Comparison of ENCODE assay signal across 22 cellular contexts in the genomic region with DNA sequence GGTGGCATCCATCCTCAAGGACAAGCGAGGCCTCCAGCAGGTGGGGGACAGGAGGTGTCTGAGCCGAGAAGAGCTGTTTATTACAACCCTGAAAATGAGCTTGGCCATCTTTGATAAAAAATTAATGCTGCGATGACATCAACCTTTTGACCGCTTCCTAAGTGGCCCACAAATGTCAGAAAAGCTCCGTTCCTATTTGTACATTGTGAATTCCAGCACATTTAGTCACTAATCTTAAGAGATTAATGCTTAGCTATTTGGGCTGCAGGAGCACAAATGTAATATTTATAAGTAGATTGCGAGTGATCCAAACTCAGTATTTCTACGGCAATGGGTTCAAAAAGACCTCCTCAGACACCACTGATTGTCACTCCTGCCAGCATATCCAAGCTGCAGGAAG.
DNase-seq lines count a peak whose midpoint lies in the region; ATAC-seq, FAIRE-seq and TF ChIP-seq lines count a peak whose summit lies in the region.
"Had no signal": no experiment of that assay in that cellular context is flagged by ENCODE, and none has a peak within 500 bp of the region (broad histone marks: within the 10 kb centered on the region; RNA-seq: fewer than 3 reads in every experiment).

No MANE protein-coding gene starts in this region.

- intact Hi-C loops in lower leg skin (cut with DNase I; ENCODE audit: low total_unique reads), result no loop called here

- H4K20me1 ChIP-seq in GM23248 (ENCODE audit: insufficient read depth), result no peaks in the 10 kb centered on the region

- ATAC-seq in activated naive CD8-positive, alpha-beta T cell treated with anti-CD3 and anti-CD28 coated beads, Interleukin-2, amount 50 U/mL, for 24 hours, result no peak
- ATAC-seq: CD8-positive, alpha-beta T cell had no signal

- no peak overlapping the region for H2AFZ ChIP-seq in GM23248
- H2AFZ ChIP-seq: GM23338 had no signal

- H3K27me3 Mint-ChIP-seq in activated naive CD8-positive, alpha-beta T cell treated with anti-CD3 and anti-CD28 coated beads, Interleukin-2, amount 50 U/mL, for 24 hours, result no peaks in the 10 kb centered on the region

- no peak for TF ChIP-seq POLR2A in lower leg skin (IDR thresholded peaks at IDR 0.05)

- no peaks in the 10 kb centered on the region for H3K9me2 ChIP-seq in GM23248 (ENCODE audit: insufficient read depth)

- no peak overlapping the region for H3K9ac ChIP-seq in GM23248
- H3K9ac ChIP-seq: BLaER1 treated with 17β-estradiol and CSF1 and Interleukin-3, amounts not matched to agents 10 nM and 100 nM; KMS-11 had no signal

- no peak overlapping the region for H3K4me2 ChIP-seq in GM23248 (ENCODE audit: unreplicated experiment)
- H3K4me2 ChIP-seq: GM23338, KMS-11 had no signal

- H3K27me3 ChIP-seq in GM23248 (replicated peaks; ENCODE audit: insufficient read depth), result no peaks in the 10 kb centered on the region
- H3K27me3 ChIP-seq: BLaER1 treated with 17β-estradiol and CSF1 and Interleukin-3, amounts not matched to agents 10 nM and 100 nM had no signal

- DNase-seq in GM23248 (peak; percentile 21), RCC 7860 (ENCODE audit: low spot score) (peak; percentile 12), fibroblast of the aortic adventitia (ENCODE audit: low read depth) (peak; percentile 4), retinal pigment epithelial cell (ENCODE audit: low read depth) (peak; percentile 91), lower leg skin (ENCODE audit: low spot score in 2 of 2) (no peak)
- DNase-seq in activated CD4-positive, alpha-beta T cell treated with anti-CD3 and anti-CD28 coated beads, Interleukin-2, amount 50 U/mL, for 4 hours, result no peak
- no peak for DNase-seq in activated naive CD8-positive, alpha-beta T cell treated with anti-CD3 and anti-CD28 coated beads, Interleukin-2, amount 50 U/mL, for 24 hours
- DNase-seq: ACHN; Calu3; CD8-positive, alpha-beta T cell; DMS153; HCEC 1CT; NCI-H1105; NCI-H146; NCI-H2029; NCI-H510A; NCI-H748 treated with DMSO at 0.1 percent for 48 hours; NK-92 treated with Interleukin-12 subunit alpha and Interleukin-12 subunit beta, amount 100 ng/mL, for 24 hours had no signal

- H3F3A ChIP-seq in GM23248 (ENCODE audit: insufficient read depth), result no peaks in the 10 kb centered on the region

- no peaks in the 10 kb centered on the region for H3K9me3 Mint-ChIP-seq in activated naive CD8-positive, alpha-beta T cell treated with anti-CD3 and anti-CD28 coated beads, Interleukin-2, amount 50 U/mL, for 24 hours
- H3K9me3 Mint-ChIP-seq: CD8-positive, alpha-beta T cell; GM23338 had no signal

- H3K4me1 Mint-ChIP-seq in activated naive CD8-positive, alpha-beta T cell treated with anti-CD3 and anti-CD28 coated beads, Interleukin-2, amount 50 U/mL, for 24 hours, result no peaks in the 10 kb centered on the region

- FAIRE-seq in RCC 7860 (lab: Jason Lieb, UNC), result no peak
- FAIRE-seq: GM12891 had no signal

- H3K4me3 ChIP-seq in GM23248, result no peak overlapping the region
- no peak overlapping the region for H3K4me3 ChIP-seq in fibroblast of the aortic adventitia (ENCODE audit: low read depth, low read length)
- no peak overlapping the region for H3K4me3 ChIP-seq in retinal pigment epithelial cell (ENCODE audit: low read length)
- no peak overlapping the region for H3K4me3 ChIP-seq in lower leg skin (ENCODE audit: low read depth, poor library complexity, severe bottlenecking)
- H3K4me3 ChIP-seq: BLaER1 treated with 17β-estradiol and CSF1 and Interleukin-3, amounts not matched to agents 10 nM and 100 nM; GM23338 had no signal

- WGBS in GM23248 (ENCODE audit: low coverage in 1 of 2, low lambda C conversion rate in 2 of 2, missing lambda C conversion rate in 2 of 2), 2 experiments, result 70 to 71% methylated on average over 7 of the region's 7 CpGs
- 79 to 83% methylated on average over 7 of the region's 7 CpGs for WGBS in lower leg skin, 2 donors

- H3K36me3 Mint-ChIP-seq in activated naive CD8-positive, alpha-beta T cell treated with anti-CD3 and anti-CD28 coated beads, Interleukin-2, amount 50 U/mL, for 24 hours (ENCODE audit: low read depth), result no peaks in the 10 kb centered on the region
- H3K36me3 Mint-ChIP-seq: CD8-positive, alpha-beta T cell had no signal

- no peaks in the 10 kb centered on the region for H3K36me3 ChIP-seq in GM23248 (ENCODE audit: low read depth)
- H3K36me3 ChIP-seq: BLaER1 treated with 17β-estradiol and CSF1 and Interleukin-3, amounts not matched to agents 10 nM and 100 nM had no signal

- no peaks in the 10 kb centered on the region for H3K4me1 ChIP-seq in GM23248 (ENCODE audit: insufficient read depth)

- no peak overlapping the region for H3K27ac Mint-ChIP-seq in activated naive CD8-positive, alpha-beta T cell treated with anti-CD3 and anti-CD28 coated beads, Interleukin-2, amount 50 U/mL, for 24 hours
- H3K27ac Mint-ChIP-seq: CD8-positive, alpha-beta T cell; GM23338 had no signal

- in situ Hi-C loops in GM23248 (cut with MboI), result no loop called here

- no peak overlapping the region for H3K4me3 Mint-ChIP-seq in activated naive CD8-positive, alpha-beta T cell treated with anti-CD3 and anti-CD28 coated beads, Interleukin-2, amount 50 U/mL, for 24 hours
- H3K4me3 Mint-ChIP-seq: CD8-positive, alpha-beta T cell; GM23338 had no signal

- no peaks in the 10 kb centered on the region for H3K79me2 ChIP-seq in GM23248 (ENCODE audit: insufficient read depth)

- no peaks in the 10 kb centered on the region for H3K9me3 ChIP-seq in GM23248 (ENCODE audit: low read depth)

- TF ChIP-seq CTCF in fibroblast of the aortic adventitia (IDR thresholded peaks at IDR 0.05; ENCODE audit: insufficient read depth, low read length), result no peak
- TF ChIP-seq CTCF in retinal pigment epithelial cell (conservative IDR thresholded peaks at IDR 0.05; ENCODE audit: low read depth, low read length), result no peak
- no peak for TF ChIP-seq CTCF in lower leg skin (IDR thresholded peaks at IDR 0.05)

- H3K27ac ChIP-seq in GM23248, result no peak overlapping the region
- H3K27ac ChIP-seq: BLaER1 treated with 17β-estradiol and CSF1 and Interleukin-3, amounts not matched to agents 10 nM and 100 nM; KMS-11 had no signal

Comparison
In these comparisons a context has a peak if more than half of its experiments do, and no peak if none do; other contexts are left out.
1. DNase-seq: peak in GM23248 (single experiment), RCC 7860 (single experiment), fibroblast of the aortic adventitia (single experiment) and retinal pigment epithelial cell (single experiment); none in activated CD4-positive, alpha-beta T cell treated with anti-CD3 and anti-CD28 coated beads, Interleukin-2, amount 50 U/mL, for 4 hours (0 of 2), activated naive CD8-positive, alpha-beta T cell treated with anti-CD3 and anti-CD28 coated beads, Interleukin-2, amount 50 U/mL, for 24 hours (single experiment) and lower leg skin (0 of 2).